Comparison of ENCODE assay signal across 26 cellular contexts in the genomic region with DNA sequence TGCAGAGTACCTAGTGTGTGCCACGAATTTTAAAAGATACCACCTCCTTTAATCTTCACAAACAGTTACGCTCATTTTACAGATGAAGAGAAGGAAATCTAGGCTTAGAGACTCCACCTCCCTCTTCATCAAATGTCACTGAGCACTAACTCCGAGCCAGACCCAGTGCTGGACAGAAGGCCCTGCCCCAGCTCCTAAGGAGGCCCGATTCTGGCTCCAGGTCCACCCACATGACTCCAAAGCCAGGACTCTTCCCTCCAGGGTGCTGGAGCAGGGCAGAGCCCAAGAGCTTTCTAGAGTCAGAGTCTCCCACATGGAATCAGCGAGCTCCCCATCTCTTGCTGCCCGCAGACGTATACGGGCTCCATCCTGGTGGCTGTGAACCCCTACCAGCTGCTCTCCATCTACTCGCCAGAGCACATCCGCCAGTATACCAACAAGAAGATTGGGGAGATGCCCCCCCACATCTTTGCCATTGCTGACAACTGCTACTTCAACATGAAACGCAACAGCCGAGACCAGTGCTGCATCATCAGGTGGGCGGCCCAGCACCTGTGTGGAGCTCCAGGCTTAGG. TPM values are rescaled to one million over a fixed set of nuclear protein-coding genes. Genes with fewer than 3 reads are reported as not detected.
"Had no signal": no experiment of that assay in that cellular context is flagged by ENCODE, and none has a peak within 500 bp of the region (broad histone marks: within the 10 kb centered on the region; RNA-seq: fewer than 3 reads in every experiment).

No MANE protein-coding gene starts in this region.

- ATAC-seq: esophagus mucosa, left cardiac atrium had no signal

- H3K36me3 ChIP-seq: heart right ventricle, left ventricle myocardium inferior, neutrophil, right atrium auricular region, sigmoid colon, suprapubic skin, thyroid gland had no signal

- DNase-seq: effector memory CD4-positive, alpha-beta T cell; heart right ventricle; left cardiac atrium; left ventricle myocardium inferior; mesenchymal stem cell; midbrain; nephron progenitor cell; sigmoid colon; stimulated activated CD4-positive, alpha-beta T cell treated with anti-CD3 and anti-CD28 coated beads, Interleukin-2, amount 100 ng/mL, for 24 hours; stimulated activated CD4-positive, alpha-beta T cell treated with anti-CD3 and anti-CD28 coated beads, Interleukin-4, amount 100 ng/mL, for 4 hours; stimulated activated naive CD4-positive, alpha-beta T cell; thyroid gland had no signal

- FAIRE-seq: endometrium, frontal cortex, keratinocyte, urothelium cell line had no signal

- H3K9me3 Mint-ChIP-seq: nephron progenitor cell, type B pancreatic cell had no signal

- H3K9me3 ChIP-seq: heart right ventricle, left ventricle myocardium inferior, neutrophil, right atrium auricular region, sigmoid colon, suprapubic skin, thyroid gland had no signal

- H3K4me3 ChIP-seq: heart right ventricle, left ventricle myocardium inferior, lung, right atrium auricular region, sigmoid colon, skin epidermis, suprapubic skin, thyroid gland had no signal

- H3K4me3 Mint-ChIP-seq: nephron progenitor cell, type B pancreatic cell had no signal

- H3K27me3 ChIP-seq: heart right ventricle, right atrium auricular region, sigmoid colon, suprapubic skin, thyroid gland had no signal

- H3K36me3 Mint-ChIP-seq: type B pancreatic cell had no signal

- H3K27ac Mint-ChIP-seq: nephron progenitor cell, type B pancreatic cell had no signal

- H3K27ac ChIP-seq: left ventricle myocardium inferior, neutrophil, right atrium auricular region, sigmoid colon, suprapubic skin, thyroid gland had no signal

RNA-seq across cellular contexts. Expression of gene OMP, which starts 53.0 kb away (rescaled TPM):
- total RNA-seq: esophagus mucosa, frontal cortex, glomerular endothelial cell, left ventricle myocardium inferior, osteoblast, right atrium auricular region had no signal
- polyA plus RNA-seq: fibroblast of lung, heart right ventricle, keratinocyte had no signal
